9 cellular contexts compared by ENCODE assay signal in genomic region chr17:46978489-46979022, GRCh38. TPM values are rescaled to one million over a fixed set of nuclear protein-coding genes. Genes with fewer than 3 reads are reported as not detected.
A peak's percentile ranks its signal among the peaks of the same experiment; 100 is the strongest.
DNase-seq lines count a peak whose midpoint lies in the region; ATAC-seq and TF ChIP-seq lines count a peak whose summit lies in the region.
"Had no signal": no experiment of that assay in that cellular context is flagged by ENCODE, and none has a peak within 500 bp of the region (broad histone marks: within the 10 kb centered on the region; RNA-seq: fewer than 3 reads in every experiment).

No MANE protein-coding gene starts in this region.

- intact Hi-C loops in posterior vena cava (cut with DNase I): no loop called here

- H3K27ac ChIP-seq in VCaP: peak overlapping the region; percentile 71; the same call in 1 of the 2 replicates

- ATAC-seq in GM21367 (IDR thresholded peaks at IDR 0.05; ENCODE audit: unreplicated experiment) (no peak), HG03354 (IDR thresholded peaks at IDR 0.05; ENCODE audit: poor library complexity, severe bottlenecking, unreplicated experiment) (no peak)

- in situ Hi-C loops in GM13977 (cut with MboI; ENCODE audit: low pct_unique_long_range_greater_than_20kb, low sequenced_read_pairs, unreplicated experiment): no loop called here

- TF ChIP-seq CTCF in GM13977 (IDR thresholded peaks at IDR 0.05; ENCODE audit: extremely low read depth, insufficient read depth, missing control alignments): no peak
- TF ChIP-seq CTCF in VCaP (conservative IDR thresholded peaks at IDR 0.05): no peak
- no peak for TF ChIP-seq CTCF in fibroblast of the aortic adventitia (IDR thresholded peaks at IDR 0.05; ENCODE audit: insufficient read depth, low read length)

- peak; percentile 36 for DNase-seq in GM13977 (ENCODE audit: low spot score)
- no peak for DNase-seq in fibroblast of the aortic adventitia (ENCODE audit: low read depth)
- peak; percentile 82 for DNase-seq in posterior vena cava (ENCODE audit: low spot score)
- no peak for DNase-seq in pons (ENCODE audit: low spot score)
- DNase-seq in MV-4-11 (lab: John Stamatoyannopoulos, UW): no peak

- peak overlapping the region; percentile 56 for H3K4me3 ChIP-seq in fibroblast of the aortic adventitia (ENCODE audit: low read depth, low read length)

RNA-seq across cellular contexts. Expression of gene RPRML, which starts 0.5 kb away (rescaled TPM):
- total RNA-seq in fibroblast of the aortic adventitia (ENCODE audit: low replicate concordance) (not detected in 2 replicates), posterior vena cava (not detected)
- total RNA-seq: SK-MEL-5 had no signal

RNA-seq across cellular contexts. Expression of gene GOSR2, which starts 55.6 kb away (rescaled TPM):
- total RNA-seq in fibroblast of the aortic adventitia (ENCODE audit: low replicate concordance): 35.4 and 49.3 TPM in 2 replicates
- total RNA-seq in posterior vena cava: 10 to 100 TPM; 52.0 to 56.1 TPM

Comparison
In these comparisons a context has a peak if more than half of its experiments do, and no peak if none do; other contexts are left out.
1. DNase-seq: peak in GM13977 (single experiment) and posterior vena cava (single experiment); none in fibroblast of the aortic adventitia (single experiment), pons (single experiment) and MV-4-11 (single experiment).